ENCODE assay signal across 24 cellular contexts in genomic region chr16:84816485-84816884, GRCh38.
"Had no signal": no experiment of that assay in that cellular context is flagged by ENCODE, and none has a peak within 500 bp of the region (broad histone marks: within the 10 kb centered on the region; RNA-seq: fewer than 3 reads in every experiment).

No MANE protein-coding gene starts in this region.

- DNase-seq: colonic mucosa; cortex of kidney; effector CD8-positive, alpha-beta T cell; effector memory CD8-positive, alpha-beta T cell; endodermal cell; erythroblast; esophagus squamous epithelium; foreskin fibroblast; foreskin melanocyte; gastrocnemius medialis; glutamatergic neuron; head of caudate nucleus; heart right ventricle; hippocampal formation; left ventricle myocardium superior; lower lobe of right lung; mesenchymal stem cell had no signal

- H3K36me3 ChIP-seq: colonic mucosa, esophagus squamous epithelium, gastrocnemius medialis, heart right ventricle, left lung, lower lobe of right lung had no signal

- ATAC-seq: effector memory CD8-positive, alpha-beta T cell; esophagus mucosa; gastrocnemius medialis; heart right ventricle; left cardiac atrium; left lung; left ventricle myocardium superior; lower lobe of right lung had no signal

- H3K27ac ChIP-seq: colonic mucosa, epithelial cell of prostate, esophagus squamous epithelium, left lung, lower lobe of right lung had no signal

- FAIRE-seq: endometrium, islet of Langerhans, keratinocyte had no signal

- H3K4me1 ChIP-seq: colonic mucosa had no signal

- H3K9me3 ChIP-seq: colonic mucosa, esophagus squamous epithelium, gastrocnemius medialis, heart right ventricle, left lung, lower lobe of right lung had no signal

- H3K4me3 ChIP-seq: colonic mucosa, esophagus squamous epithelium, gastrocnemius medialis, heart right ventricle, left lung, lower lobe of right lung had no signal
